ENCODE assay signal across 1 cellular context in genomic region chr15:66833372-66833771, GRCh38.
TF ChIP-seq lines count a peak whose summit lies in the region.

No MANE protein-coding gene starts in this region.

TF ChIP-seq in GM12878, 131 proteins besides CTCF, POLR2A, EP300 and RAD21 (continued from another document):
- TF ChIP-seq REST (IDR thresholded peaks at IDR 0.05; ENCODE audit: low read depth, low read length) (no peak), ZNF24 (IDR thresholded peaks at IDR 0.05) (no peak), FOXK2 (IDR thresholded peaks at IDR 0.05) (no peak), CBX3 (IDR thresholded peaks at IDR 0.05; ENCODE audit: borderline replicate concordance, low read depth) (no peak)
